8 cellular contexts compared by ENCODE assay signal in the genomic region with DNA sequence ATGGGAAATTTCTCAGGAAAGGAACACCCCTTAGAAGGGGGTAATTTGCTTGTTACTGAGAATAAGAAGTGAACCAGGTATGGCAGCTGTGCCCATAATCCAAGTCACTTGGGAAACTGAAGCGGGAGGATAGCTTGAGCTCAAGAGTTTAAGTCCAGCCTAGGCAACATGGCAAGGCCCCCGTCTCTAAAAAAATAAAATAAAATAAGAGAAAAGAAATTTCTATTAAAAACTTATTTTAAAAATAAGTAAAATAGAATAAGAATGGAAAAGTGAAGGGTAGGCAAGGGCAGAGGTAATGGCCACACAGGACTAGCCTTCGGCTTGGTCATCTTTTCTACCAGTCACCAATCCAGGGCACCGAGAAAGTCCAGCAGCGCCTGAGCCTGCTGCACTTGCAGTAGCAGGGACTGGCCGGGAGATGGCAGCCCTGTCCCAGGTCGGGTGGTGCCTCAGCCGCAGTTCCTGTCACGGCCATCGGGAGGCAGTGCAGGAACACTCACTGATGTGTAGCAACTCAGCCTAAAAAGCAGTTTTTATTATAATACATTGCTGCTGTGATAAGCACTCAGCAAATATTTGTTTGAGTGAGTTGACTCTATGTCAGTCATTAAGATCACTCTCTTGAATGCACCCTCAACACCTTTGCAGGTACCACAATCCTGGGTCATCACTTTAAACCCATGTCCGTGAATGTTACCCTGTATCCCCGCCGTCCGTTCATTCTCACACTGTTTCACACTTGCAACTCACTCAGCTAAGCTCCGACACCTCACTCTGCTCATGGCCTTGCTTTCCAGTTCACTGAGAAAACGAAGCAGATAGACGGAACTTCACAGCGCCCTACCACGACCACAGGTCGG. TPM values are rescaled to one million over a fixed set of nuclear protein-coding genes. Genes with fewer than 3 reads are reported as not detected.
A peak's percentile ranks its signal among the peaks of the same experiment; 100 is the strongest.
DNase-seq lines count a peak whose midpoint lies in the region; ATAC-seq and TF ChIP-seq lines count a peak whose summit lies in the region.

No MANE protein-coding gene starts in this region.

- no peak overlapping the region for H3K4me3 Mint-ChIP-seq in activated naive CD8-positive, alpha-beta T cell treated with anti-CD3 and anti-CD28 coated beads, Interleukin-2, amount 50 U/mL, for 24 hours

- H3K4me1 Mint-ChIP-seq in activated naive CD8-positive, alpha-beta T cell treated with anti-CD3 and anti-CD28 coated beads, Interleukin-2, amount 50 U/mL, for 24 hours: peaks cover 3% of the 10 kb centered on the region

- DNase-seq in NCI-H1048 (lab: John Stamatoyannopoulos, UW): peak; percentile 53
- peak; percentile 29 for DNase-seq in SW480 (ENCODE audit: low spot score)
- peak; percentile 93 for DNase-seq in activated naive CD8-positive, alpha-beta T cell treated with anti-CD3 and anti-CD28 coated beads, Interleukin-2, amount 50 U/mL, for 24 hours
- DNase-seq in heart right ventricle: peak; percentile 88 to 90
- peak; percentile 83 for DNase-seq in putamen (ENCODE audit: low spot score)

- peak; percentile 100 for TF ChIP-seq CTCF in GM12872 (IDR thresholded peaks at IDR 0.05; ENCODE audit: insufficient read depth, low read depth, low read length)
- TF ChIP-seq CTCF in heart right ventricle (IDR thresholded peaks at IDR 0.05): peak; percentile 100

- intact Hi-C loops in heart right ventricle (cut with DNase I): loop anchor here (1.0 to 10.0 kb wide), 16 partner anchors 103 to 553 kb away; a partner anchor contains a TSS

- 51 to 53% methylated on average over 20 of the region's 20 CpGs for WGBS in heart right ventricle, 2 donors

- no peaks in the 10 kb centered on the region for H3K36me3 Mint-ChIP-seq in activated naive CD8-positive, alpha-beta T cell treated with anti-CD3 and anti-CD28 coated beads, Interleukin-2, amount 50 U/mL, for 24 hours (ENCODE audit: low read depth)

- H3K36me3 ChIP-seq in heart right ventricle: no peaks in the 10 kb centered on the region

- no peaks in the 10 kb centered on the region for H3K9me3 Mint-ChIP-seq in activated naive CD8-positive, alpha-beta T cell treated with anti-CD3 and anti-CD28 coated beads, Interleukin-2, amount 50 U/mL, for 24 hours

- peaks cover 0 to 14% (median 3%) of the 10 kb centered on the region in 9 donors for H3K4me1 ChIP-seq in heart right ventricle

- H3K27ac ChIP-seq in heart right ventricle: no peak overlapping the region

- no peaks in the 10 kb centered on the region for H3K9me3 ChIP-seq in heart right ventricle

- no peaks in the 10 kb centered on the region for H3K27me3 Mint-ChIP-seq in activated naive CD8-positive, alpha-beta T cell treated with anti-CD3 and anti-CD28 coated beads, Interleukin-2, amount 50 U/mL, for 24 hours

- no peak overlapping the region for H3K27ac Mint-ChIP-seq in activated naive CD8-positive, alpha-beta T cell treated with anti-CD3 and anti-CD28 coated beads, Interleukin-2, amount 50 U/mL, for 24 hours

- no peak overlapping the region for H3K4me3 ChIP-seq in heart right ventricle

- peak; percentile 69 for ATAC-seq in HG02571 (IDR thresholded peaks at IDR 0.05; ENCODE audit: unreplicated experiment)
- ATAC-seq in activated naive CD8-positive, alpha-beta T cell treated with anti-CD3 and anti-CD28 coated beads, Interleukin-2, amount 50 U/mL, for 24 hours: peak; percentile 92
- ATAC-seq in heart right ventricle: peak; percentile 89 to 97 (median 94)
- no peak for ATAC-seq in HG03095 (IDR thresholded peaks at IDR 0.05; ENCODE audit: unreplicated experiment)

- H3K27me3 ChIP-seq in heart right ventricle: no peaks in the 10 kb centered on the region

RNA-seq across cellular contexts. Expression of a gene that starts 23.2 kb away (rescaled TPM):
- not detected for total RNA-seq in heart right ventricle
- under 1 TPM in 1 of 2 donors, not detected in 1; 0.01 TPM for polyA plus RNA-seq in heart right ventricle

Comparison
In these comparisons a context has a peak if more than half of its experiments do, and no peak if none do; other contexts are left out.
1. DNase-seq: peak in every context shown above with its lines; median percentile 93 in activated naive CD8-positive, alpha-beta T cell treated with anti-CD3 and anti-CD28 coated beads, Interleukin-2, amount 50 U/mL, for 24 hours; 89 in heart right ventricle; 83 in putamen; 53 in NCI-H1048; 29 in SW480.